In the genomic region with DNA sequence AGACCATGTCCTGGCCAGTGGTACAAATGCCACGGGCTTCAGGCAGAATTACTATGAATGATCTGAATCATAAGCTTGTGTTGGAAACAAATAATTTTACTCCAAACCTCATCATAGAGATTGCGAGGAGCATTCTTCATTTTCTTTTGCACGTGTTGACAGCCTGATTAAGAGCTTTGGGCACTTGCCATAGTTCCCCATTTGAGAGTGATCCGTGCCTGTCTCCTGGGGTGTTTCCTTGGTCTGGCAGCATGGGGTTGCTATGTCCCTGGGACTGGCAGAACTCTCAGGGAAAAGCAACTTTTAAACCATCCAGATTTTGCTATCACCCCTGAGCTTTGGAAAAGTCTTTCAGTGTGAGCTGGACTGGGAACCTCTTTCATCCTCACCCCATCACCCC, we compare ENCODE assay signal across 1 cellular context.
TF ChIP-seq lines count a peak whose summit lies in the region.

No MANE protein-coding gene starts in this region.

TF ChIP-seq in K562, 482 proteins besides CTCF, POLR2A, EP300 and RAD21:
- TF ChIP-seq, protein P1, sequence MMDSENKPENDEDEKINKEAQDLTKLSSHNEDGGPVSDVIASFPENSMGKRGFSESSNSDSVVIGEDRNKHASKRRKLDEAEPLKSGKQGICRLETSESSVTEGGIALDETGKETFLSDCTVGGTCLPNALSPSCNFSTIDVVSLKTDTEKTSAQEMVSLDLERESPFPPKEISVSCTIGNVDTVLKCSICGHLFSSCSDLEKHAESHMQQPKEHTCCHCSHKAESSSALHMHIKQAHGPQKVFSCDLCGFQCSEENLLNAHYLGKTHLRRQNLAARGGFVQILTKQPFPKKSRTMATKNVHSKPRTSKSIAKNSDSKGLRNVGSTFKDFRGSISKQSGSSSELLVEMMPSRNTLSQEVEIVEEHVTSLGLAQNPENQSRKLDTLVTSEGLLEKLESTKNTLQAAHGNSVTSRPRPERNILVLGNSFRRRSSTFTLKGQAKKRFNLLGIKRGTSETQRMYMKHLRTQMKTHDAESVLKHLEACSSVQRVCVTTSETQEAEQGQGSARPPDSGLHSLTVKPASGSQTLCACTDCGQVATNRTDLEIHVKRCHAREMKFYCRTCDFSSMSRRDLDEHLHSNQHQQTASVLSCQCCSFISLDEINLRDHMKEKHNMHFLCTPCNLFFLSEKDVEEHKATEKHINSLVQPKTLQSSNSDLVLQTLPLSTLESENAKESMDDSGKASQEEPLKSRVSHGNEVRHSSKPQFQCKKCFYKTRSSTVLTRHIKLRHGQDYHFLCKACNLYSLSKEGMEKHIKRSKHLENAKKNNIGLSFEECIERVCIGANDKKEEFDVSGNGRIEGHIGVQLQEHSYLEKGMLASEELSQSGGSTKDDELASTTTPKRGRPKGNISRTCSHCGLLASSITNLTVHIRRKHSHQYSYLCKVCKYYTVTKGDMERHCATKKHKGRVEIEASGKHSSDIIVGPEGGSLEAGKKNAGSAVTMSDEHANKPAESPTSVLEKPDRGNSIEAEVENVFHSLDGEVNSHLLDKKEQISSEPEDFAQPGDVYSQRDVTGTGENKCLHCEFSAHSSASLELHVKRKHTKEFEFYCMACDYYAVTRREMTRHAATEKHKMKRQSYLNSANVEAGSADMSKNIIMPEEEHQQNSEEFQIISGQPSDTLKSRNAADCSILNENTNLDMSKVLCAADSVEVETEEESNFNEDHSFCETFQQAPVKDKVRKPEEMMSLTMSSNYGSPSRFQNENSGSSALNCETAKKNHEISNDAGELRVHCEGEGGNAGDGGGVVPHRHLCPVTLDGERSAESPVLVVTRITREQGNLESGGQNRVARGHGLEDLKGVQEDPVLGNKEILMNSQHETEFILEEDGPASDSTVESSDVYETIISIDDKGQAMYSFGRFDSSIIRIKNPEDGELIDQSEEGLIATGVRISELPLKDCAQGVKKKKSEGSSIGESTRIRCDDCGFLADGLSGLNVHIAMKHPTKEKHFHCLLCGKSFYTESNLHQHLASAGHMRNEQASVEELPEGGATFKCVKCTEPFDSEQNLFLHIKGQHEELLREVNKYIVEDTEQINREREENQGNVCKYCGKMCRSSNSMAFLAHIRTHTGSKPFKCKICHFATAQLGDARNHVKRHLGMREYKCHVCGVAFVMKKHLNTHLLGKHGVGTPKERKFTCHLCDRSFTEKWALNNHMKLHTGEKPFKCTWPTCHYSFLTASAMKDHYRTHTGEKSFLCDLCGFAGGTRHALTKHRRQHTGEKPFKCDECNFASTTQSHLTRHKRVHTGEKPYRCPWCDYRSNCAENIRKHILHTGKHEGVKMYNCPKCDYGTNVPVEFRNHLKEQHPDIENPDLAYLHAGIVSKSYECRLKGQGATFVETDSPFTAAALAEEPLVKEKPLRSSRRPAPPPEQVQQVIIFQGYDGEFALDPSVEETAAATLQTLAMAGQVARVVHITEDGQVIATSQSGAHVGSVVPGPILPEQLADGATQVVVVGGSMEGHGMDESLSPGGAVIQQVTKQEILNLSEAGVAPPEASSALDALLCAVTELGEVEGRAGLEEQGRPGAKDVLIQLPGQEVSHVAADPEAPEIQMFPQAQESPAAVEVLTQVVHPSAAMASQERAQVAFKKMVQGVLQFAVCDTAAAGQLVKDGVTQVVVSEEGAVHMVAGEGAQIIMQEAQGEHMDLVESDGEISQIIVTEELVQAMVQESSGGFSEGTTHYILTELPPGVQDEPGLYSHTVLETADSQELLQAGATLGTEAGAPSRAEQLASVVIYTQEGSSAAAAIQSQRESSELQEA (IDR thresholded peaks at IDR 0.05; ENCODE audit: low read depth) = no peak
- TF ChIP-seq, protein P2, sequence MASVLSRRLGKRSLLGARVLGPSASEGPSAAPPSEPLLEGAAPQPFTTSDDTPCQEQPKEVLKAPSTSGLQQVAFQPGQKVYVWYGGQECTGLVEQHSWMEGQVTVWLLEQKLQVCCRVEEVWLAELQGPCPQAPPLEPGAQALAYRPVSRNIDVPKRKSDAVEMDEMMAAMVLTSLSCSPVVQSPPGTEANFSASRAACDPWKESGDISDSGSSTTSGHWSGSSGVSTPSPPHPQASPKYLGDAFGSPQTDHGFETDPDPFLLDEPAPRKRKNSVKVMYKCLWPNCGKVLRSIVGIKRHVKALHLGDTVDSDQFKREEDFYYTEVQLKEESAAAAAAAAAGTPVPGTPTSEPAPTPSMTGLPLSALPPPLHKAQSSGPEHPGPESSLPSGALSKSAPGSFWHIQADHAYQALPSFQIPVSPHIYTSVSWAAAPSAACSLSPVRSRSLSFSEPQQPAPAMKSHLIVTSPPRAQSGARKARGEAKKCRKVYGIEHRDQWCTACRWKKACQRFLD (CRISPR knock-in tag; IDR thresholded peaks at IDR 0.05) = no peak
- TF ChIP-seq XRCC4 (IDR thresholded peaks at IDR 0.05; ENCODE audit: extremely low read depth, insufficient read depth, insufficient read length) = no peak
- TF ChIP-seq NR4A1 (CRISPR knock-in tag; IDR thresholded peaks at IDR 0.05) = no peak
- TF ChIP-seq NR4A1 (tag; IDR thresholded peaks at IDR 0.05) = no peak
- TF ChIP-seq GATA2 (CRISPR knock-in tag; IDR thresholded peaks at IDR 0.05) = no peak
- TF ChIP-seq MYNN (IDR thresholded peaks at IDR 0.05) = no peak
- no peak for TF ChIP-seq MYNN (CRISPR knock-in tag; IDR thresholded peaks at IDR 0.05)
- peak; percentile 22 for TF ChIP-seq MEIS2 (IDR thresholded peaks at IDR 0.05; ENCODE audit: partially characterized antibody)
- no peak for TF ChIP-seq MEF2A (IDR thresholded peaks at IDR 0.05; ENCODE audit: control insufficient read depth, low read depth, low read length)
- TF ChIP-seq ZNF695 (CRISPR knock-in tag; IDR thresholded peaks at IDR 0.05) = no peak
- peak; percentile 40; the same call in 1 of the 2 replicates for TF ChIP-seq BHLHE40 (IDR thresholded peaks at IDR 0.05; ENCODE audit: low read length)
- TF ChIP-seq, protein P3, sequence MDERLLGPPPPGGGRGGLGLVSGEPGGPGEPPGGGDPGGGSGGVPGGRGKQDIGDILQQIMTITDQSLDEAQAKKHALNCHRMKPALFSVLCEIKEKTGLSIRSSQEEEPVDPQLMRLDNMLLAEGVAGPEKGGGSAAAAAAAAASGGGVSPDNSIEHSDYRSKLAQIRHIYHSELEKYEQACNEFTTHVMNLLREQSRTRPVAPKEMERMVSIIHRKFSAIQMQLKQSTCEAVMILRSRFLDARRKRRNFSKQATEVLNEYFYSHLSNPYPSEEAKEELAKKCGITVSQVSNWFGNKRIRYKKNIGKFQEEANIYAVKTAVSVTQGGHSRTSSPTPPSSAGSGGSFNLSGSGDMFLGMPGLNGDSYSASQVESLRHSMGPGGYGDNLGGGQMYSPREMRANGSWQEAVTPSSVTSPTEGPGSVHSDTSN (CRISPR knock-in tag; IDR thresholded peaks at IDR 0.05; ENCODE audit: low read depth) = no peak
- TF ChIP-seq, protein P3 (tag; conservative IDR thresholded peaks at IDR 0.05; ENCODE audit: low read depth) = peak; percentile 71; the same call in 1 of the 2 replicates
